In the genomic region with DNA sequence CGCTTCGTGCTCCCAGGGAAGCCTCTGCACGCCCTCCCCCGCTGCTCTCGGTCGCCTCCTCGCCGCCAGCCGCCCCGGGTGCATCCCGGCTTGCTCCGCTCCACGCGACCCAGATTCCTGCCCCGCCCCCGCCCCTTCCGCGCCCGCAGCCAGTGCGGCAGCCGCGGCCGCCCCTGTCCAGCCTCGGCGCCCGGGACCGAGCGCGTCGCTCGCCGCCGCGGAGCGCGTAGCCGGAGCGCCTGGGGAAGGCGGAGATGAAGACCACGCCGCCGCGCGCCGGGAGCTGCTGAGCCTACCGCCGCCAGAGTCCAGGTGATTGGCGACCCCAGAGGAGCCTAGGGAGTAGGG, we compare ENCODE assay signal across 8 cellular contexts. TPM values are rescaled to one million over a fixed set of nuclear protein-coding genes. Genes with fewer than 3 reads are reported as not detected.
DNase-seq lines count a peak whose midpoint lies in the region; ATAC-seq, FAIRE-seq and TF ChIP-seq lines count a peak whose summit lies in the region.

A gene (plus strand): TSS at position 50 of the 348 bp plus-strand sequence. CDS start 27,043 bp downstream, outside the sequence.

- POLR2A ChIA-PET in naive thymus-derived CD8-positive, alpha-beta T cell (lab: Charles Lee) = no interaction called here

- peak within 1 kb of the TSS in 5 of 10 donors; percentile 25 to 90 (median 67) for H3K27ac Mint-ChIP-seq in naive thymus-derived CD8-positive, alpha-beta T cell

- peak within 1 kb of the TSS; percentile 63 for H3K9ac ChIP-seq in Karpas-422 (ENCODE audit: low read length)

- ATAC-seq in GM21528 (IDR thresholded peaks at IDR 0.05; ENCODE audit: low FRiP score, unreplicated experiment) = peak; percentile 61
- peak; percentile 54 to 56 for ATAC-seq in naive thymus-derived CD8-positive, alpha-beta T cell

- H3K27me3 ChIP-seq in Karpas-422 (ENCODE audit: low read length) = 0 out of 2 replicates have a peak, but pooled peaks cover 13% of the 10 kb centered on the region

- FAIRE-seq in urothelium cell line (lab: Jason Lieb, UNC) = no peak

- peak within 1 kb of the TSS; percentile 75 for H3K4me3 ChIP-seq in Karpas-422 (ENCODE audit: low read length)
- peak within 1 kb of the TSS; percentile 60 for H3K4me3 ChIP-seq in fibroblast of pulmonary artery (replicated peaks; ENCODE audit: low read depth, low read length)

- peak within 1 kb of the TSS; percentile 89 for H3K4me2 ChIP-seq in Karpas-422 (ENCODE audit: low read depth, low read length, poor library complexity, severe bottlenecking)

- H3K9me2 ChIP-seq in Karpas-422 (replicated peaks; ENCODE audit: insufficient read depth, low read length) = no peaks in the 10 kb centered on the region

- H3K9me3 Mint-ChIP-seq in naive thymus-derived CD8-positive, alpha-beta T cell = peaks cover 0 to 5% (median 0%) of the 10 kb centered on the region in 9 donors

- peak; percentile 71 for DNase-seq in Daoy (ENCODE audit: low read depth)
- DNase-seq in Karpas-422 = peak; percentile 71
- DNase-seq in activated T-cell treated with anti-CD3 and anti-CD28 coated beads, Interleukin-2, amount 50 U/mL, for 48 hours = peak; percentile 48 to 54
- DNase-seq in fibroblast of pulmonary artery (ENCODE audit: low read depth) = peak; percentile 18
- DNase-seq in naive thymus-derived CD8-positive, alpha-beta T cell = peak in 5 of 10 donors; percentile 19 to 26 (median 25)
- peak; percentile 91 for DNase-seq in urothelium cell line (ENCODE audit: low spot score)
- DNase-seq in COLO829 (ENCODE audit: low spot score) = no peak

- peaks cover 13 to 29% (median 27%) of the 10 kb centered on the region in 4 donors for H3K4me1 Mint-ChIP-seq in naive thymus-derived CD8-positive, alpha-beta T cell

- no peaks in the 10 kb centered on the region for H3K36me3 ChIP-seq in Karpas-422 (ENCODE audit: insufficient read depth, low read length)

- peak within 1 kb of the TSS; percentile 82 for H2AFZ ChIP-seq in Karpas-422 (ENCODE audit: low read length)

- H3K9me3 ChIP-seq in Karpas-422 (ENCODE audit: low read length) = no peaks in the 10 kb centered on the region

- H3K27ac ChIP-seq in Karpas-422 (ENCODE audit: low read length) = no peak within 1 kb of the TSS

- H3K27me3 Mint-ChIP-seq in naive thymus-derived CD8-positive, alpha-beta T cell = peaks cover 59 to 86% (median 80%) of the 10 kb centered on the region in 5 donors

- peaks cover 0 to 12% (median 3%) of the 10 kb centered on the region in 3 donors for H3K36me3 Mint-ChIP-seq in naive thymus-derived CD8-positive, alpha-beta T cell

- H3K4me3 Mint-ChIP-seq in naive thymus-derived CD8-positive, alpha-beta T cell = peak within 1 kb of the TSS; percentile 81 to 95 (median 88)

- no peaks in the 10 kb centered on the region for H3K79me2 ChIP-seq in Karpas-422 (ENCODE audit: low read length)

- H3K4me1 ChIP-seq in Karpas-422 (ENCODE audit: low read length) = peaks cover 19% of the 10 kb centered on the region

- TF ChIP-seq CTCF in fibroblast of pulmonary artery (IDR thresholded peaks at IDR 0.05; ENCODE audit: low read length, missing control alignments) = no peak

- H4K20me1 ChIP-seq in Karpas-422 (ENCODE audit: insufficient read depth, low read depth, low read length) = no peaks in the 10 kb centered on the region

RNA-seq across cellular contexts. Expression of the gene that starts here (rescaled TPM):
- total RNA-seq in Daoy (2014; rRNA removed; shearing (Covaris generic)) = 1.0 and 2.6 TPM in 2 replicates
- total RNA-seq in Karpas-422 (2014; rRNA removed; shearing (Covaris generic); ENCODE audit: low replicate concordance) = 0.65 and 2.0 TPM in 2 replicates
- not detected for total RNA-seq in naive thymus-derived CD8-positive, alpha-beta T cell
- polyA plus RNA-seq in naive thymus-derived CD8-positive, alpha-beta T cell = not detected

Comparison
In these comparisons a context has a peak if more than half of its experiments do, and no peak if none do; other contexts are left out.
1. Peak in ATAC-seq in naive thymus-derived CD8-positive, alpha-beta T cell; RNA of the gene not detected or under 1 TPM.